ENCODE assay signal across 17 cellular contexts in the genomic region with DNA sequence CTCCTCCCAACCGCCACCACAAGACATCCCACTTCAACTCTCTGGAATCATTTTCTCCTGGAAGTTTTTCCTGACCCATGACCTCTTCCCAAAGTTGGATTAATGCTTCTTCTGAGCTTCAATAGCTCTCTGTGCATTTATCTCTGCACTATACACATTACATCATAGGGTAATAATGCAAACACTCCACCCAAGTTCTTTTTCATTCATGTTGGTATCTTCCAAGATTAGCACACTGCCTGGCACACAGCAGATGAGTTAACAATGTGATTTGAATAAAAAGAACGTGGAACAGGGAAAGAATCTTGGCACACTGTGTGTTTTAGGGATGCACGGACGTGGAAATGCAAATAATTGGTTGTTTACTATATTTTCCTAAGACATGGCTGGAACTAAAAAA. TPM values are rescaled to one million over a fixed set of nuclear protein-coding genes. Genes with fewer than 3 reads are reported as not detected.
DNase-seq lines count a peak whose midpoint lies in the region; ATAC-seq and TF ChIP-seq lines count a peak whose summit lies in the region.
"Had no signal": no experiment of that assay in that cellular context is flagged by ENCODE, and none has a peak within 500 bp of the region (broad histone marks: within the 10 kb centered on the region; RNA-seq: fewer than 3 reads in every experiment).

No MANE protein-coding gene starts in this region.

- H3K9ac ChIP-seq in DND-41 (ENCODE audit: low read depth, low read length) = no peak overlapping the region
- H3K9ac ChIP-seq: BLaER1 had no signal

- no peak for DNase-seq in CD4-positive, CD25-positive, alpha-beta regulatory T cell
- no peak for DNase-seq in DND-41
- no peak for DNase-seq in activated T-helper 2 cell treated with anti-CD3 and anti-CD28 coated beads, Interferon-gamma antibody, Interleukin-2, Interleukin-4, amounts not matched to agents 10 μg/mL and 5 μg/mL and 100 μg/mL, durations not matched to agents 14 hours and 24 hours and 36 hours (ENCODE audit: low spot score)
- DNase-seq in naive thymus-derived CD4-positive, alpha-beta T cell = no peak
- DNase-seq in HK-2 (ENCODE audit: unreplicated experiment) = no peak
- DNase-seq in HUDEP-2 (lab: John Stamatoyannopoulos, UW; ENCODE audit: unreplicated experiment in 76 of 76) = no peak
- DNase-seq: activated CD4-positive, CD25-positive, alpha-beta regulatory T cell treated with anti-CD3 and anti-CD28 coated beads, Interleukin-2, amount 50 U/mL, for 72 hours; brain microvascular endothelial cell; NCI-H2081 treated with DMSO at 0.1 percent for 48 hours; NCI-H69; posterior cingulate gyrus; SW 1271 had no signal

- H2AFZ ChIP-seq in DND-41 (ENCODE audit: low read depth, low read length) = no peak overlapping the region

- intact Hi-C loops in activated T-helper 2 cell treated with anti-CD3 and anti-CD28 coated beads, Interferon-gamma antibody, Interleukin-2, Interleukin-4, amounts not matched to agents 10 μg/mL and 5 μg/mL and 100 μg/mL, durations not matched to agents 14 hours and 24 hours and 36 hours (cut with micrococcal nuclease) = loop anchor here (5.0 to 10.0 kb wide), 3 partner anchors 256 to 597 kb away; a partner anchor contains a TSS
- intact Hi-C loops in naive thymus-derived CD4-positive, alpha-beta T cell (cut with micrococcal nuclease) = loop anchor here (5.0 kb wide), 2 partner anchors 276 to 876 kb away; a partner anchor contains a TSS

- TF ChIP-seq CTCF in DND-41 (IDR thresholded peaks at IDR 0.05; ENCODE audit: borderline replicate concordance, extremely low read depth, low read length, poor library complexity, severe bottlenecking) = no peak

- no peaks in the 10 kb centered on the region for H3K36me3 Mint-ChIP-seq in CD4-positive, CD25-positive, alpha-beta regulatory T cell
- no peaks in the 10 kb centered on the region for H3K36me3 Mint-ChIP-seq in activated T-helper 2 cell treated with anti-CD3 and anti-CD28 coated beads, Interferon-gamma antibody, Interleukin-2, Interleukin-4, amounts not matched to agents 10 μg/mL and 5 μg/mL and 100 μg/mL, durations not matched to agents 14 hours and 24 hours and 36 hours (ENCODE audit: low read depth)
- H3K36me3 Mint-ChIP-seq in naive thymus-derived CD4-positive, alpha-beta T cell = peaks cover 0 to 4% (median 2%) of the 10 kb centered on the region in 5 donors

- H3K79me2 ChIP-seq in DND-41 (ENCODE audit: insufficient read depth, low read length) = peaks cover 2% of the 10 kb centered on the region; the same call in 1 of the 2 replicates

- H3K4me1 Mint-ChIP-seq in CD4-positive, CD25-positive, alpha-beta regulatory T cell = peaks cover 13 to 29% (median 21%) of the 10 kb centered on the region in 4 donors
- H3K4me1 Mint-ChIP-seq in activated T-helper 2 cell treated with anti-CD3 and anti-CD28 coated beads, Interferon-gamma antibody, Interleukin-2, Interleukin-4, amounts not matched to agents 10 μg/mL and 5 μg/mL and 100 μg/mL, durations not matched to agents 14 hours and 24 hours and 36 hours (ENCODE audit: low read depth) = peaks cover 39% of the 10 kb centered on the region
- H3K4me1 Mint-ChIP-seq in naive thymus-derived CD4-positive, alpha-beta T cell = peaks cover 7 to 27% (median 26%) of the 10 kb centered on the region in 7 donors

- H3K4me3 Mint-ChIP-seq in CD4-positive, CD25-positive, alpha-beta regulatory T cell = peak overlapping the region; percentile 68 to 99 (median 92)
- peak overlapping the region; percentile 43 for H3K4me3 Mint-ChIP-seq in activated T-helper 2 cell treated with anti-CD3 and anti-CD28 coated beads, Interferon-gamma antibody, Interleukin-2, Interleukin-4, amounts not matched to agents 10 μg/mL and 5 μg/mL and 100 μg/mL, durations not matched to agents 14 hours and 24 hours and 36 hours (ENCODE audit: low read depth)
- peak overlapping the region in 6 of 10 donors; percentile 6 to 99 (median 95) for H3K4me3 Mint-ChIP-seq in naive thymus-derived CD4-positive, alpha-beta T cell

- no peaks in the 10 kb centered on the region for H3K9me3 Mint-ChIP-seq in CD4-positive, CD25-positive, alpha-beta regulatory T cell
- H3K9me3 Mint-ChIP-seq in activated T-helper 2 cell treated with anti-CD3 and anti-CD28 coated beads, Interferon-gamma antibody, Interleukin-2, Interleukin-4, amounts not matched to agents 10 μg/mL and 5 μg/mL and 100 μg/mL, durations not matched to agents 14 hours and 24 hours and 36 hours = no peaks in the 10 kb centered on the region
- H3K9me3 Mint-ChIP-seq in naive thymus-derived CD4-positive, alpha-beta T cell = peaks cover 0 to 3% (median 0%) of the 10 kb centered on the region in 11 donors

- H3K4me3 ChIP-seq in CD4-positive, CD25-positive, alpha-beta regulatory T cell (ENCODE audit: low read depth, low read length) = no peak overlapping the region
- H3K4me3 ChIP-seq in DND-41 (ENCODE audit: low read depth in 1 of 2, low read length in 2 of 2) = no peak overlapping the region
- H3K4me3 ChIP-seq in naive thymus-derived CD4-positive, alpha-beta T cell (ENCODE audit: low read length) = no peak overlapping the region
- H3K4me3 ChIP-seq: GM12878 had no signal

- peaks cover 23% of the 10 kb centered on the region for H3K4me1 ChIP-seq in CD4-positive, CD25-positive, alpha-beta regulatory T cell (ENCODE audit: control insufficient read depth, insufficient read depth, low read length, poor library complexity, severe bottlenecking)
- H3K4me1 ChIP-seq in DND-41 (ENCODE audit: insufficient read depth, low read length) = peaks cover 24% of the 10 kb centered on the region
- H3K4me1 ChIP-seq in naive thymus-derived CD4-positive, alpha-beta T cell (ENCODE audit: control insufficient read depth in 2 of 2, insufficient read depth in 2 of 2, low read length in 2 of 2) = peaks cover 0 to 4% of the 10 kb centered on the region in 2 donors

- POLR2A ChIA-PET in naive thymus-derived CD4-positive, alpha-beta T cell (lab: Charles Lee) = interaction anchor here (0.8 kb wide), 1 partner anchor 173 kb away, joined by 4 read pairs; no protein-coding TSS in a partner anchor

- no peak overlapping the region for H3K27ac ChIP-seq in CD4-positive, CD25-positive, alpha-beta regulatory T cell (ENCODE audit: insufficient read depth, low read length, poor library complexity, severe bottlenecking)
- H3K27ac ChIP-seq in DND-41 (ENCODE audit: low read length) = no peak overlapping the region
- H3K27ac ChIP-seq in naive thymus-derived CD4-positive, alpha-beta T cell (ENCODE audit: low read depth, low read length) = no peak overlapping the region
- H3K27ac ChIP-seq: BLaER1, brain microvascular endothelial cell, thoracic aorta had no signal

- CTCF ChIA-PET in naive thymus-derived CD4-positive, alpha-beta T cell (lab: Charles Lee) = no interaction called here

- H3K27me3 ChIP-seq in CD4-positive, CD25-positive, alpha-beta regulatory T cell (ENCODE audit: control insufficient read depth, insufficient read depth, low read length) = peaks cover 3% of the 10 kb centered on the region
- H3K27me3 ChIP-seq in DND-41 (ENCODE audit: insufficient read depth, low read length, poor library complexity) = no peaks in the 10 kb centered on the region
- H3K27me3 ChIP-seq in naive thymus-derived CD4-positive, alpha-beta T cell (ENCODE audit: control insufficient read depth in 2 of 2, insufficient read depth in 2 of 2, low read length in 2 of 2) = no peaks in the 10 kb centered on the region
- H3K27me3 ChIP-seq: BLaER1, brain microvascular endothelial cell had no signal

- H3K27ac Mint-ChIP-seq in CD4-positive, CD25-positive, alpha-beta regulatory T cell = peak overlapping the region in 1 of 3 donors; percentile 0
- H3K27ac Mint-ChIP-seq in activated T-helper 2 cell treated with anti-CD3 and anti-CD28 coated beads, Interferon-gamma antibody, Interleukin-2, Interleukin-4, amounts not matched to agents 10 μg/mL and 5 μg/mL and 100 μg/mL, durations not matched to agents 14 hours and 24 hours and 36 hours = no peak overlapping the region
- H3K27ac Mint-ChIP-seq in naive thymus-derived CD4-positive, alpha-beta T cell = peak overlapping the region in 1 of 9 donors; percentile 93

- ATAC-seq in CD4-positive, CD25-positive, alpha-beta regulatory T cell (ENCODE audit: low read depth in 2 of 2) = no peak
- ATAC-seq in DND-41 (ENCODE audit: insufficient read depth, low read depth) = no peak
- no peak for ATAC-seq in naive thymus-derived CD4-positive, alpha-beta T cell
- no peak for ATAC-seq in HG02763 (IDR thresholded peaks at IDR 0.05; ENCODE audit: unreplicated experiment)
- no peak for ATAC-seq in GM18520 (IDR thresholded peaks at IDR 0.05; ENCODE audit: unreplicated experiment)
- ATAC-seq: GM12878 had no signal

- H4K20me1 ChIP-seq in DND-41 (ENCODE audit: insufficient read depth, low read length) = no peaks in the 10 kb centered on the region

- H3K4me2 ChIP-seq in DND-41 (ENCODE audit: insufficient read depth, low read length) = peak overlapping the region; percentile 71; the same call in 1 of the 2 replicates

- H3K27me3 Mint-ChIP-seq in CD4-positive, CD25-positive, alpha-beta regulatory T cell = peaks cover 13% of the 10 kb centered on the region
- H3K27me3 Mint-ChIP-seq in activated T-helper 2 cell treated with anti-CD3 and anti-CD28 coated beads, Interferon-gamma antibody, Interleukin-2, Interleukin-4, amounts not matched to agents 10 μg/mL and 5 μg/mL and 100 μg/mL, durations not matched to agents 14 hours and 24 hours and 36 hours (ENCODE audit: low read depth) = peaks cover 16% of the 10 kb centered on the region
- peaks cover 0 to 33% (median 0%) of the 10 kb centered on the region in 5 donors for H3K27me3 Mint-ChIP-seq in naive thymus-derived CD4-positive, alpha-beta T cell

- H3K9me3 ChIP-seq in CD4-positive, CD25-positive, alpha-beta regulatory T cell (ENCODE audit: control insufficient read depth in 2 of 2, low read length in 2 of 2) = no peaks in the 10 kb centered on the region
- H3K9me3 ChIP-seq in DND-41 (ENCODE audit: insufficient read depth, low read length, severe bottlenecking) = no peaks in the 10 kb centered on the region
- no peaks in the 10 kb centered on the region for H3K9me3 ChIP-seq in naive thymus-derived CD4-positive, alpha-beta T cell (ENCODE audit: control insufficient read depth in 2 of 3, low read length in 3 of 3)
- H3K9me3 ChIP-seq: BLaER1, thoracic aorta had no signal

- no peaks in the 10 kb centered on the region for H3K36me3 ChIP-seq in CD4-positive, CD25-positive, alpha-beta regulatory T cell (ENCODE audit: control insufficient read depth, insufficient read depth, low read length)
- no peaks in the 10 kb centered on the region; the same call in 1 of the 2 replicates for H3K36me3 ChIP-seq in DND-41 (ENCODE audit: insufficient read depth, low read length)
- peaks cover 0 to 4% (median 0%) of the 10 kb centered on the region in 3 experiments for H3K36me3 ChIP-seq in naive thymus-derived CD4-positive, alpha-beta T cell (ENCODE audit: control insufficient read depth in 2 of 3, insufficient read depth in 3 of 3, low read length in 3 of 3)
- H3K36me3 ChIP-seq: brain microvascular endothelial cell, thoracic aorta had no signal

RNA-seq across cellular contexts. Expression of a gene that starts 1.8 kb away (rescaled TPM):
- 10.1 TPM for total RNA-seq in CD4-positive, CD25-positive, alpha-beta regulatory T cell
- polyA plus RNA-seq in CD4-positive, CD25-positive, alpha-beta regulatory T cell = 1 to 10 TPM; 3.1 to 5.3 (median 3.5) TPM
- 8.0 and 9.4 TPM in 2 replicates for total RNA-seq in activated T-helper 2 cell treated with anti-CD3 and anti-CD28 coated beads, Interferon-gamma antibody, Interleukin-2, Interleukin-4, amounts not matched to agents 10 μg/mL and 5 μg/mL and 100 μg/mL, durations not matched to agents 14 hours and 24 hours and 36 hours
- 10 to 100 TPM in 3 of 5 experiments, 1 to 10 TPM in 2; 6.8 to 15.4 (median 12.3) TPM for total RNA-seq in naive thymus-derived CD4-positive, alpha-beta T cell
- 1 to 10 TPM; 2.8 to 3.3 TPM for polyA plus RNA-seq in naive thymus-derived CD4-positive, alpha-beta T cell

Comparison
In these comparisons a context has a peak if more than half of its experiments do, and no peak if none do; other contexts are left out.
1. H3K4me3 Mint-ChIP-seq: peak in every context shown above with its lines; median percentile 95 in naive thymus-derived CD4-positive, alpha-beta T cell; 92 in CD4-positive, CD25-positive, alpha-beta regulatory T cell; 43 in activated T-helper 2 cell treated with anti-CD3 and anti-CD28 coated beads, Interferon-gamma antibody, Interleukin-2, Interleukin-4, amounts not matched to agents 10 μg/mL and 5 μg/mL and 100 μg/mL, durations not matched to agents 14 hours and 24 hours and 36 hours.